ENCODE assay signal across 11 cellular contexts in genomic region chr1:31238612-31238985, GRCh38. TPM values are rescaled to one million over a fixed set of nuclear protein-coding genes. Genes with fewer than 3 reads are reported as not detected.
DNase-seq lines count a peak whose midpoint lies in the region; ATAC-seq lines count a peak whose summit lies in the region.
"Had no signal": no experiment of that assay in that cellular context is flagged by ENCODE, and none has a peak within 500 bp of the region (broad histone marks: within the 10 kb centered on the region; RNA-seq: fewer than 3 reads in every experiment).

No MANE protein-coding gene starts in this region.

- no peak overlapping the region for H2BK5ac ChIP-seq in neuronal stem cell (ENCODE audit: low read length)

- no peak overlapping the region for H2AK5ac ChIP-seq in neuronal stem cell (ENCODE audit: low read depth, low read length)

- no peak overlapping the region for H4K8ac ChIP-seq in neuronal stem cell (ENCODE audit: low read depth, low read length)

- H3K4me1 Mint-ChIP-seq in effector memory CD8-positive, alpha-beta T cell (ENCODE audit: low read depth in 2 of 2): peaks cover 5 to 9% of the 10 kb centered on the region in 2 donors

- H3K4me3 ChIP-seq in MG63 (peak overlapping the region; percentile 39; the same call in 1 of the 2 replicates), neuronal stem cell (ENCODE audit: low read length in 2 of 2) (peak overlapping the region; percentile 53 to 84)

- peaks cover 60 to 80% of the 10 kb centered on the region in 2 donors for H3K27me3 Mint-ChIP-seq in effector memory CD8-positive, alpha-beta T cell

- H2BK12ac ChIP-seq in neuronal stem cell (ENCODE audit: low read length): no peak overlapping the region

- peaks cover 10 to 11% of the 10 kb centered on the region in 2 donors for H3K4me1 ChIP-seq in neuronal stem cell (ENCODE audit: control insufficient read depth in 2 of 2, insufficient read depth in 1 of 2, low read depth in 1 of 2, low read length in 2 of 2)

- H3K27ac Mint-ChIP-seq in effector memory CD8-positive, alpha-beta T cell: no peak overlapping the region

- peak overlapping the region; percentile 92 for H3K4me2 ChIP-seq in neuronal stem cell (ENCODE audit: insufficient read depth, low read length, poor library complexity, severe bottlenecking)

- peak overlapping the region; percentile 81 for H2AFZ ChIP-seq in neuronal stem cell (ENCODE audit: low read length)

- H3K79me1 ChIP-seq in neuronal stem cell (ENCODE audit: low read depth, low read length): no peaks in the 10 kb centered on the region

- H4K91ac ChIP-seq in neuronal stem cell (ENCODE audit: low read depth, low read length, poor library complexity): no peak overlapping the region

- H3K36me3 ChIP-seq in MG63: no peaks in the 10 kb centered on the region
- H3K36me3 ChIP-seq in neuronal stem cell (replicated peaks in 1 of 2; ENCODE audit: control insufficient read depth in 2 of 2, insufficient read depth in 2 of 2, low read length in 2 of 2): peaks cover under 1 to 3% of the 10 kb centered on the region in 2 donors

- ATAC-seq in effector memory CD8-positive, alpha-beta T cell (replicated peaks): no peak
- ATAC-seq: activated CD4-positive, CD25-positive, alpha-beta regulatory T cell treated with anti-CD3 and anti-CD28 coated beads, Interleukin-2, amount 50 U/mL, for 24 hours had no signal

- no CpG with 5 or more reads among the region's 4 CpGs for WGBS in neuronal stem cell (ENCODE audit: extremely low coverage in 2 of 2, insufficient read length in 2 of 2, insufficient replicate concordance in 1 of 2), 2 donors

- no peak overlapping the region for H3K4ac ChIP-seq in neuronal stem cell (ENCODE audit: low read length)

- H3K18ac ChIP-seq in neuronal stem cell (ENCODE audit: low read length): peak overlapping the region; percentile 4

- H3K9me3 Mint-ChIP-seq in effector memory CD8-positive, alpha-beta T cell: no peaks in the 10 kb centered on the region

- no peak overlapping the region for H2BK15ac ChIP-seq in neuronal stem cell (ENCODE audit: low read length)

- no peak overlapping the region for H3K27ac ChIP-seq in neuronal stem cell (replicated peaks; ENCODE audit: low read length)
- H3K27ac ChIP-seq: 22Rv1 had no signal

- no peaks in the 10 kb centered on the region for H3K9me3 ChIP-seq in MG63
- no peaks in the 10 kb centered on the region for H3K9me3 ChIP-seq in neuronal stem cell (replicated peaks in 1 of 2; ENCODE audit: control insufficient read depth in 2 of 2, insufficient read depth in 1 of 2, low read depth in 1 of 2, low read length in 2 of 2)

- H3K9ac ChIP-seq in neuronal stem cell (ENCODE audit: low read depth, low read length, poor library complexity): peak overlapping the region; percentile 88

- H3K23ac ChIP-seq in neuronal stem cell (ENCODE audit: low read depth, low read length, poor library complexity): no peak overlapping the region

- no peaks in the 10 kb centered on the region for H3K36me3 Mint-ChIP-seq in effector memory CD8-positive, alpha-beta T cell (ENCODE audit: insufficient read depth)

- DNase-seq in DMS79 treated with DMSO at 0.1 percent for 48 hours (lab: John Stamatoyannopoulos, UW): peak; percentile 56
- no peak for DNase-seq in DMS79 (lab: John Stamatoyannopoulos, UW)
- DNase-seq in MG63: no peak
- no peak for DNase-seq in effector memory CD8-positive, alpha-beta T cell
- DNase-seq in neuronal stem cell (ENCODE audit: low spot score): no peak
- no peak for DNase-seq in cerebellum (ENCODE audit: low spot score)
- DNase-seq in stimulated activated CD4-positive, alpha-beta T cell treated with anti-CD3 and anti-CD28 coated beads, Interleukin-15, amount 100 ng/mL, for 24 hours: no peak
- no peak for DNase-seq in stimulated activated CD8-positive, alpha-beta memory T cell treated with anti-CD3 and anti-CD28 coated beads, Interleukin-4, amount 100 ng/mL, for 48 hours

- peak overlapping the region; percentile 66 to 73 for H3K4me3 Mint-ChIP-seq in effector memory CD8-positive, alpha-beta T cell

- H3K27me3 ChIP-seq in MG63 (peaks cover 13% of the 10 kb centered on the region), neuronal stem cell (ENCODE audit: control insufficient read depth in 3 of 3, insufficient read depth in 3 of 3, low read depth in 1 of 3, low read length in 3 of 3) (no peaks in the 10 kb centered on the region)

- no peak overlapping the region for H2BK120ac ChIP-seq in neuronal stem cell (ENCODE audit: low read depth, low read length)

- H3K14ac ChIP-seq in neuronal stem cell (ENCODE audit: low read length): no peak overlapping the region

RNA-seq across cellular contexts. Expression of gene NKAIN1, which starts 1.1 kb away (rescaled TPM):
- total RNA-seq in MG63 (2014; rRNA removed; shearing (Covaris generic); ENCODE audit: low replicate concordance): 0.43 and 1.0 TPM in 2 replicates
- 45.8 TPM for polyA plus RNA-seq in neuronal stem cell (2013, experiment 1 of 2)
- 45.7 TPM for polyA plus RNA-seq in neuronal stem cell (2013, experiment 2 of 2)
- 30.8 TPM for total RNA-seq in cerebellum
- total RNA-seq: ureter had no signal

RNA-seq across cellular contexts. Expression of gene SNRNP40, which starts 58.0 kb away (rescaled TPM):
- total RNA-seq in MG63 (2014; rRNA removed; shearing (Covaris generic); ENCODE audit: low replicate concordance): 115 and 183 TPM in 2 replicates
- polyA plus RNA-seq in neuronal stem cell (2013, experiment 1 of 2): 79.1 TPM
- 78.5 TPM for polyA plus RNA-seq in neuronal stem cell (2013, experiment 2 of 2)
- total RNA-seq in cerebellum: 93.9 TPM

RNA-seq across cellular contexts. Expression of gene ZCCHC17, which starts 58.2 kb away (rescaled TPM):
- 70.5 and 80.4 TPM in 2 replicates for total RNA-seq in MG63 (2014; rRNA removed; shearing (Covaris generic); ENCODE audit: low replicate concordance)
- polyA plus RNA-seq in neuronal stem cell (2013, experiment 1 of 2): 53.9 TPM
- polyA plus RNA-seq in neuronal stem cell (2013, experiment 2 of 2): 55.7 TPM
- total RNA-seq in cerebellum: 32.7 TPM

Comparison
In these comparisons a context has a peak if more than half of its experiments do, and no peak if none do; other contexts are left out.
1. RNA of gene NKAIN1, which starts 1.1 kb away (total RNA-seq): 30.8 TPM in cerebellum (single experiment); 0.43 to 1.0 TPM in MG63; every median in the first group is over 10 times any median in the second.